Comparison of ENCODE assay signal across 15 cellular contexts in the genomic region with DNA sequence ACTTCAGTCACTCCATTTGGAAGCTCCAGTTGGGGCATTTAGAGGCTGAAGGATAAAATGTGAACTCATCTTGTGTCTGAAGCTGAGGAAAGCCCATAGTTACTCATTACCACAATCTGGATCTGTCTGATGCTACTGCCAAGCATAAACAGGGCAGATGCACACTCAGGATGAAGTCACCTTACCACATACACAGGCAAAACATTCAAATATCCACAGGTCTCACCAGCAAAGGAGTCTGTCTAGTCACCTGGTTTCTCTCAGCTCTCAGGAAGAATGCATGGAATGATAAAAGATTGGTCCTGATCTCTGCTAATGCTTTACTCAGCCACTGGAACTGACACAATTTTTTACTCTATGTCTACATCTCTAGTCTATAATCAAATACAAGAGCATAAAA. TPM values are rescaled to one million over a fixed set of nuclear protein-coding genes. Genes with fewer than 3 reads are reported as not detected.
DNase-seq lines count a peak whose midpoint lies in the region; ATAC-seq and TF ChIP-seq lines count a peak whose summit lies in the region.
"Had no signal": no experiment of that assay in that cellular context is flagged by ENCODE, and none has a peak within 500 bp of the region (broad histone marks: within the 10 kb centered on the region; RNA-seq: fewer than 3 reads in every experiment).

No MANE protein-coding gene starts in this region.

- H2AK9ac ChIP-seq in IMR-90 (replicated peaks; ENCODE audit: low read depth, low read length, poor library complexity), result no peak overlapping the region

- H2AFZ ChIP-seq in IMR-90 (replicated peaks; ENCODE audit: low read length, poor library complexity) (no peak overlapping the region), mammary epithelial cell (ENCODE audit: low read depth, low read length) (no peak overlapping the region)

- H2BK5ac ChIP-seq in IMR-90 (ENCODE audit: low read depth, low read length, poor library complexity, severe bottlenecking), result no peak overlapping the region

- no peak overlapping the region for H3K56ac ChIP-seq in IMR-90 (ENCODE audit: extremely low read depth, insufficient read depth, low read length)

- peak; percentile 82 for ATAC-seq in IMR-90 (ENCODE audit: low read depth)
- ATAC-seq: left lobe of liver, T-cell had no signal

- TF ChIP-seq CTCF in BJ (IDR thresholded peaks at IDR 0.05; ENCODE audit: insufficient read depth, low read depth, low read length) (no peak), IMR-90 (conservative IDR thresholded peaks at IDR 0.05; ENCODE audit: low read depth, low read length) (no peak), mammary epithelial cell (conservative IDR thresholded peaks at IDR 0.05 in 1 of 2, IDR thresholded peaks at IDR 0.05 in 1 of 2; ENCODE audit: extremely low read depth in 1 of 2, insufficient read depth in 1 of 2, low read depth in 1 of 2, low read length in 2 of 2) (no peak)

- H2BK120ac ChIP-seq in IMR-90 (ENCODE audit: low read depth, low read length), result no peak overlapping the region

- no peak overlapping the region for H2BK15ac ChIP-seq in IMR-90 (ENCODE audit: low read depth, low read length)

- H3K9ac ChIP-seq in IMR-90 (ENCODE audit: low read depth, low read length) (no peak overlapping the region), mammary epithelial cell (ENCODE audit: insufficient read depth, low read length) (no peak overlapping the region)

- H4K91ac ChIP-seq in IMR-90 (ENCODE audit: insufficient read depth, low read depth, low read length), result no peak overlapping the region

- H3K4me2 ChIP-seq in IMR-90 (ENCODE audit: low read depth, low read length) (no peak overlapping the region), mammary epithelial cell (ENCODE audit: insufficient read depth, low read depth, low read length) (no peak overlapping the region)

- POLR2A ChIA-PET in BJ (lab: Charles Lee), result no interaction called here
- POLR2A ChIA-PET in IMR-90 (lab: Charles Lee; ENCODE audit: unreplicated experiment), result no interaction called here

- no peak overlapping the region for H3K18ac ChIP-seq in IMR-90 (ENCODE audit: low read depth, low read length)

- H3K9me1 ChIP-seq in IMR-90 (ENCODE audit: insufficient read depth, low read length), result peaks cover 3% of the 10 kb centered on the region; the same call in 1 of the 2 replicates

- H3K4me3 ChIP-seq in BJ (ENCODE audit: low read depth, low read length), result no peak overlapping the region
- H3K4me3 ChIP-seq in IMR-90 (ENCODE audit: insufficient read depth, low read depth, low read length), result no peak overlapping the region
- H3K4me3 ChIP-seq in mammary epithelial cell (replicated peaks in 1 of 3; ENCODE audit: insufficient read depth in 1 of 3, low read depth in 2 of 3, low read length in 3 of 3), result no peak overlapping the region
- H3K4me3 ChIP-seq in mesodermal cell (ENCODE audit: extremely low read depth, insufficient read depth, low read length, poor library complexity, severe bottlenecking), result no peak overlapping the region

- H4K5ac ChIP-seq in IMR-90 (ENCODE audit: low read depth, low read length), result no peak overlapping the region

- H3K4me1 ChIP-seq in IMR-90 (ENCODE audit: control insufficient read depth, insufficient read depth, low read length), result no peaks in the 10 kb centered on the region
- H3K4me1 ChIP-seq in mammary epithelial cell (ENCODE audit: insufficient read depth, low read length), result peaks cover 16% of the 10 kb centered on the region
- H3K4me1 ChIP-seq in mesodermal cell (ENCODE audit: control insufficient read depth, insufficient read depth, low read length, poor library complexity, severe bottlenecking), result no peaks in the 10 kb centered on the region

- peaks cover 2% of the 10 kb centered on the region; the same call in 1 of the 2 replicates for H3K9me3 ChIP-seq in IMR-90 (ENCODE audit: control insufficient read depth, insufficient read depth, low read length)
- H3K9me3 ChIP-seq in mammary epithelial cell (replicated peaks; ENCODE audit: insufficient read depth, low read length), result no peaks in the 10 kb centered on the region
- H3K9me3 ChIP-seq in mesodermal cell (ENCODE audit: control insufficient read depth, low read length), result no peaks in the 10 kb centered on the region

- CTCF ChIA-PET in BJ (lab: Yijun Ruan, JAX), result interaction anchor here (0.6 to 0.9 kb wide), 3 partner anchors 11 to 305 kb away, joined by 3 read pairs; no protein-coding TSS in a partner anchor
- CTCF ChIA-PET in IMR-90 (lab: Yijun Ruan, JAX), result interaction anchor here (0.7 to 1.0 kb wide), 2 partner anchors 9 to 305 kb away, joined by 3 to 4 read pairs; no protein-coding TSS in a partner anchor
- CTCF ChIA-PET in mammary epithelial cell (lab: Charles Lee; ENCODE audit: low non-redundant PET), result no interaction called here

- no peak overlapping the region for H4K8ac ChIP-seq in IMR-90 (ENCODE audit: low read depth in 2 of 2, low read length in 2 of 2)

- dilution Hi-C loops in IMR-90 (cut with HindIII; ENCODE audit: low sequenced_read_pairs, unreplicated experiment), result no loop called here
- dilution Hi-C loops in mammary epithelial cell (cut with HindIII; ENCODE audit: low sequenced_read_pairs), result no loop called here

- H3K79me1 ChIP-seq in IMR-90 (ENCODE audit: low read depth in 1 of 2, low read length in 2 of 2), result no peaks in the 10 kb centered on the region

- in situ Hi-C loops in IMR-90 (cut with MboI; ENCODE audit: low sequenced_read_pairs), result no loop called here
- in situ Hi-C loops in mammary epithelial cell (cut with MboI; ENCODE audit: low sequenced_read_pairs in 2 of 2), result no loop called here

- H3K79me2 ChIP-seq in mammary epithelial cell (ENCODE audit: insufficient read depth, low read length), result no peaks in the 10 kb centered on the region

- H2AK5ac ChIP-seq in IMR-90 (ENCODE audit: low read depth, low read length), result no peak overlapping the region

- no peaks in the 10 kb centered on the region for H3K36me3 ChIP-seq in BJ (ENCODE audit: control insufficient read depth, insufficient read depth, low read length)
- H3K36me3 ChIP-seq in IMR-90 (ENCODE audit: control insufficient read depth, insufficient read depth, low read length), result no peaks in the 10 kb centered on the region
- H3K36me3 ChIP-seq in mammary epithelial cell (ENCODE audit: insufficient read depth, low read length), result no peaks in the 10 kb centered on the region
- H3K36me3 ChIP-seq in mesodermal cell (ENCODE audit: control insufficient read depth, insufficient read depth, low read length), result peaks cover 13% of the 10 kb centered on the region

- H2BK20ac ChIP-seq in IMR-90 (ENCODE audit: low read depth, low read length), result no peak overlapping the region

- H3K27ac ChIP-seq in IMR-90 (ENCODE audit: insufficient read depth, low read length) (no peak overlapping the region), mammary epithelial cell (ENCODE audit: insufficient read depth, low read depth, low read length) (no peak overlapping the region), mesodermal cell (ENCODE audit: low read depth, low read length, severe bottlenecking) (peak overlapping the region; percentile 16), substantia nigra (ENCODE audit: low read depth, low read length, poor library complexity, severe bottlenecking) (no peak overlapping the region)

- TF ChIP-seq RAD21 in IMR-90 (IDR thresholded peaks at IDR 0.05; ENCODE audit: low read length), result no peak

- intact Hi-C loops in IMR-90 (cut with micrococcal nuclease) (no loop called here), mammary epithelial cell (cut with micrococcal nuclease) (loop anchor here (1.0 kb wide), 1 partner anchor 29 kb away; the partner anchor contains the start of genes RCHY1 and THAP6)

- no peak overlapping the region for H3K4ac ChIP-seq in IMR-90 (ENCODE audit: low read depth, low read length)

- no peak overlapping the region for H3K23ac ChIP-seq in IMR-90 (ENCODE audit: low read depth, low read length)

- BruUV-seq in IMR-90 (replicated peaks; lab: Mats Ljungman, UMichigan) (no TSS peak), mammary epithelial cell (replicated peaks; lab: Mats Ljungman, UMichigan) (no TSS peak)

- no peak overlapping the region for H3K14ac ChIP-seq in IMR-90 (replicated peaks; ENCODE audit: low read depth, low read length)

- H4K20me1 ChIP-seq in IMR-90 (ENCODE audit: insufficient read depth, low read length), result no peaks in the 10 kb centered on the region
- no peaks in the 10 kb centered on the region for H4K20me1 ChIP-seq in mammary epithelial cell (ENCODE audit: insufficient read depth, low read length)

- TF ChIP-seq POLR2A in IMR-90 (IDR thresholded peaks at IDR 0.05; ENCODE audit: low read depth, low read length), result no peak

- H3K27me3 ChIP-seq in BJ (ENCODE audit: control insufficient read depth, insufficient read depth, low read length) (no peaks in the 10 kb centered on the region), IMR-90 (ENCODE audit: control insufficient read depth, insufficient read depth, low read length) (no peaks in the 10 kb centered on the region), mammary epithelial cell (ENCODE audit: insufficient read depth, low read length) (no peaks in the 10 kb centered on the region)

- DNase-seq in BJ (ENCODE audit: low read depth) (peak; percentile 34), IMR-90 (peak; percentile 96), mammary epithelial cell (peak; percentile 99), epidermal melanocyte (ENCODE audit: insufficient read length, low spot score) (no peak), substantia nigra (lab: John Stamatoyannopoulos, UW) (no peak), NCI-H748 (lab: John Stamatoyannopoulos, UW; ENCODE audit: unreplicated experiment) (no peak), SK-N-DZ (ENCODE audit: low spot score) (no peak)
- DNase-seq: activated naive CD4-positive, alpha-beta T cell treated with anti-CD3 and anti-CD28 coated beads for 36 hours; COR-L47; foreskin melanocyte; MV-4-11; T-cell had no signal

RNA-seq across cellular contexts. Expression of gene ODAPH, which starts 13.0 kb away (rescaled TPM):
- not detected in 2 replicates for polyA plus RNA-seq in BJ (2011; rRNA removed)
- polyA minus RNA-seq in BJ (2011; rRNA and poly(A)+ RNA removed), result not detected in 2 replicates
- total RNA-seq in IMR-90 (2012; rRNA removed), result not detected in 2 replicates
- polyA plus RNA-seq in IMR-90 (2012; rRNA removed), result not detected in 2 replicates
- polyA plus RNA-seq in IMR-90 (2012; cell fraction: cytosol; rRNA removed), result not detected in 2 replicates
- polyA plus RNA-seq in IMR-90 (2012; cell fraction: nucleus; rRNA removed; ENCODE audit: low replicate concordance), result 0.15 TPM in 1 of 2 replicates, not detected in the other
- total RNA-seq in mammary epithelial cell, result not detected
- 0.10 TPM for polyA plus RNA-seq in mammary epithelial cell
- not detected for polyA minus RNA-seq in mammary epithelial cell
- polyA plus RNA-seq in mesodermal cell (2013, experiment 1 of 2), result not detected
- polyA plus RNA-seq in mesodermal cell (2013, experiment 2 of 2), result not detected
- polyA plus RNA-seq in SK-N-DZ (2014; cell fraction: cytosol; rRNA removed), result not detected in 2 replicates
- polyA plus RNA-seq in SK-N-DZ (2014; cell fraction: nucleus; rRNA removed), result not detected in 2 replicates
- total RNA-seq: activated naive CD4-positive, alpha-beta T cell treated with anti-CD3 and anti-CD28 coated beads for 36 hours; left lobe of liver; temporal lobe had no signal

RNA-seq across cellular contexts. Expression of gene THAP6, which starts 28.6 kb away (rescaled TPM):
- polyA plus RNA-seq in BJ (2011; rRNA removed) (7.3 and 12.4 TPM in 2 replicates), IMR-90 (2012; rRNA removed) (4.1 and 6.3 TPM in 2 replicates), mammary epithelial cell (5.2 TPM)
- polyA minus RNA-seq in BJ (2011; rRNA and poly(A)+ RNA removed), result 6.2 and 7.1 TPM in 2 replicates
- total RNA-seq in IMR-90 (2012; rRNA removed) (7.0 and 12.8 TPM in 2 replicates), mammary epithelial cell (10 to 100 TPM; 14.0 to 19.5 TPM)
- polyA plus RNA-seq in IMR-90 (2012; cell fraction: cytosol; rRNA removed), result 0.70 and 0.90 TPM in 2 replicates
- 1.3 and 12.7 TPM in 2 replicates for polyA plus RNA-seq in IMR-90 (2012; cell fraction: nucleus; rRNA removed; ENCODE audit: low replicate concordance)
- 28.5 TPM for polyA minus RNA-seq in mammary epithelial cell
- 9.4 TPM for polyA plus RNA-seq in mesodermal cell (2013, experiment 1 of 2)
- polyA plus RNA-seq in mesodermal cell (2013, experiment 2 of 2), result 12.3 TPM
- polyA plus RNA-seq in SK-N-DZ (2014; cell fraction: cytosol; rRNA removed), result 14.9 and 15.4 TPM in 2 replicates
- 31.8 and 34.4 TPM in 2 replicates for polyA plus RNA-seq in SK-N-DZ (2014; cell fraction: nucleus; rRNA removed)

RNA-seq across cellular contexts. Expression of gene RCHY1, which starts 28.6 kb away (rescaled TPM):
- 11.0 and 19.4 TPM in 2 replicates for polyA plus RNA-seq in BJ (2011; rRNA removed)
- 6.2 and 10.6 TPM in 2 replicates for polyA minus RNA-seq in BJ (2011; rRNA and poly(A)+ RNA removed)
- 22.4 and 41.4 TPM in 2 replicates for total RNA-seq in IMR-90 (2012; rRNA removed)
- polyA plus RNA-seq in IMR-90 (2012; rRNA removed), result 12.9 and 20.1 TPM in 2 replicates
- polyA plus RNA-seq in IMR-90 (2012; cell fraction: cytosol; rRNA removed), result 3.9 and 4.7 TPM in 2 replicates
- polyA plus RNA-seq in IMR-90 (2012; cell fraction: nucleus; rRNA removed; ENCODE audit: low replicate concordance), result 1.1 and 10.7 TPM in 2 replicates
- 10 to 100 TPM; 25.1 to 35.5 TPM for total RNA-seq in mammary epithelial cell
- polyA plus RNA-seq in mammary epithelial cell, result 22.3 TPM
- polyA minus RNA-seq in mammary epithelial cell, result 11.9 TPM
- polyA plus RNA-seq in mesodermal cell (2013, experiment 1 of 2), result 23.7 TPM
- polyA plus RNA-seq in mesodermal cell (2013, experiment 2 of 2), result 25.6 TPM
- polyA plus RNA-seq in SK-N-DZ (2014; cell fraction: cytosol; rRNA removed), result 11.0 and 22.0 TPM in 2 replicates
- polyA plus RNA-seq in SK-N-DZ (2014; cell fraction: nucleus; rRNA removed), result 7.2 and 24.2 TPM in 2 replicates

Comparison
In these comparisons a context has a peak if more than half of its experiments do, and no peak if none do; other contexts are left out.
1. DNase-seq: peak in BJ (single experiment), IMR-90 (single experiment) and mammary epithelial cell (single experiment); none in epidermal melanocyte (single experiment), substantia nigra (0 of 49), NCI-H748 (single experiment) and SK-N-DZ (single experiment).